ENCODE assay signal across 2 cellular contexts in genomic region chr1:36486088-36486435, GRCh38.
TF ChIP-seq lines count a peak whose summit lies in the region.

No MANE protein-coding gene starts in this region.

TF ChIP-seq in HepG2, 621 proteins besides CTCF, POLR2A, EP300 and RAD21:
- TF ChIP-seq ZFP36L1 (CRISPR knock-in tag; IDR thresholded peaks at IDR 0.05) = no peak
- TF ChIP-seq ZNF274 (CRISPR knock-in tag; IDR thresholded peaks at IDR 0.05) = no peak
- TF ChIP-seq MAZ (IDR thresholded peaks at IDR 0.05; ENCODE audit: borderline replicate concordance, low read depth, low read length) = no peak
- TF ChIP-seq MAZ (CRISPR knock-in tag; IDR thresholded peaks at IDR 0.05; ENCODE audit: low read depth) = no peak
- TF ChIP-seq ZNF558 (CRISPR knock-in tag; IDR thresholded peaks at IDR 0.05; ENCODE audit: borderline replicate concordance) = 0 out of 2 replicates have a peak, but pooled peaks have one; percentile 5
- TF ChIP-seq ZKSCAN1 (IDR thresholded peaks at IDR 0.05; ENCODE audit: low read length) = peak; percentile 78
- TF ChIP-seq ZNF382 (CRISPR knock-in tag; IDR thresholded peaks at IDR 0.05; ENCODE audit: borderline replicate concordance) = no peak
- no peak for TF ChIP-seq ZMYM4 (CRISPR knock-in tag; IDR thresholded peaks at IDR 0.05)
- no peak for TF ChIP-seq KIAA2018 (CRISPR knock-in tag; IDR thresholded peaks at IDR 0.05; ENCODE audit: borderline replicate concordance)

TF ChIP-seq in HEK293T, 16 proteins besides CTCF, POLR2A, EP300 and RAD21:
- no peak for TF ChIP-seq PKNOX1 (IDR thresholded peaks at IDR 0.05)
- no peak for TF ChIP-seq CTBP1 (IDR thresholded peaks at IDR 0.05; ENCODE audit: borderline replicate concordance)
- TF ChIP-seq ELF4 (IDR thresholded peaks at IDR 0.05) = no peak
- TF ChIP-seq FOXA1 (IDR thresholded peaks at IDR 0.05) = no peak
- no peak for TF ChIP-seq FOXM1 (IDR thresholded peaks at IDR 0.05; ENCODE audit: borderline replicate concordance)
- TF ChIP-seq SUZ12 (IDR thresholded peaks at IDR 0.05) = no peak
- TF ChIP-seq NFRKB (IDR thresholded peaks at IDR 0.05) = no peak
- TF ChIP-seq L3MBTL2 (conservative IDR thresholded peaks at IDR 0.05) = no peak
- TF ChIP-seq TARDBP (IDR thresholded peaks at IDR 0.05) = no peak
- TF ChIP-seq FOXK2 (IDR thresholded peaks at IDR 0.05) = no peak
- no peak for TF ChIP-seq ARNT (IDR thresholded peaks at IDR 0.05)
- TF ChIP-seq ZNF384 (IDR thresholded peaks at IDR 0.05) = no peak
- TF ChIP-seq HDGF (IDR thresholded peaks at IDR 0.05; ENCODE audit: borderline replicate concordance) = no peak
- TF ChIP-seq BHLHE40 (IDR thresholded peaks at IDR 0.05; ENCODE audit: borderline replicate concordance) = no peak
- no peak for TF ChIP-seq LEF1 (IDR thresholded peaks at IDR 0.05; ENCODE audit: borderline replicate concordance)
- TF ChIP-seq SP1 (IDR thresholded peaks at IDR 0.05) = no peak
